ENCODE assay signal across 29 cellular contexts in the genomic region with DNA sequence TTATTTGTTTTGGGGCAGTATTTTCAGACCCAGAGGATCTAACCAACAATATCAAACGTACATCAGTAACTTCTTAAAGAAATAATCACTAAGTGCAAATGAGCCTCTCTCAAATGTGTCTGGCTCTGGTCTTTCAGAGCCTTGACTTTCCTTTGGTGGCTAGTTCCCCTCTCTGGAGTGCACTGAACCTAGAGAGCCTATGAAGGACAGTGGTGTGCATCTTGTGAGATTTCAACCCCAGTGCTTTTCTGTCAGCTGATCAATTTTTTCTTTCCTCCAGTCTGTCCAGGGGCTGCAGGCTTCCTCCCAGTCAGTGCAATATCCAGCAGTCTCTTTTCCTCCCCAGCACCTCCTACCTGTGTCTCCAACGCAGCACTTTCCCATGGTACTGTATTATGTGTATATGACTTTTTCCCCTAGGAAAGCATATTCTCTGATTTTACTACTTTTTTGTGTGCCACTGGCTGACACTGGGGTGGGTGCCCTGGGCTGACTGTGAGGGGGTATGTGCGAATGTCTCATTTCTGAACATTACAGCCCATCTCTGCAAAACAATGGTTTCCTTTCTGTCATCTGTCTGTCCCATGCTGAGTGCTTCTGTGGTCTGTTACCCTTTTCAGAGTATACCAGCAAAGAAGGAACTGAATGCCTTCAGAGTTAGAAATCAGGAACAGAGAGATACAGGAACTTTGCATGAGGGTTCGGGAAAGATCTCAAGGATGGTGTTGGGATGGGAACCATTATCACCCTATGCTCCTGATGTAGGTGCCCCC.
"Had no signal": no experiment of that assay in that cellular context is flagged by ENCODE, and none has a peak within 500 bp of the region (broad histone marks: within the 10 kb centered on the region; RNA-seq: fewer than 3 reads in every experiment).

No MANE protein-coding gene starts in this region.

- H3K27me3 ChIP-seq: ascending aorta, testis, transverse colon had no signal

- H3K4me3 ChIP-seq: ascending aorta, cardiac muscle cell, gastroesophageal sphincter, testis, transverse colon had no signal

- H3K9me3 Mint-ChIP-seq: activated naive CD4-positive, alpha-beta T cell treated with anti-CD3 and anti-CD28 coated beads, Interleukin-2, amount 10 ng/mL, durations not matched to agents 7 days and 5 days; activated naive CD8-positive, alpha-beta T cell treated with anti-CD3 and anti-CD28 coated beads, Interleukin-2, amount 10 ng/mL, durations not matched to agents 7 days and 5 days; brain; T-helper 2 cell treated with Interferon-gamma antibody and Interleukin-4, amounts not matched to agents 5 μg/mL and 100 μg/mL, for 36 hours had no signal

- ATAC-seq: effector memory CD8-positive, alpha-beta T cell; gastroesophageal sphincter; left colon; naive thymus-derived CD4-positive, alpha-beta T cell; right cardiac atrium had no signal

- H3K4me3 Mint-ChIP-seq: activated naive CD4-positive, alpha-beta T cell treated with anti-CD3 and anti-CD28 coated beads, Interleukin-2, amount 10 ng/mL, durations not matched to agents 7 days and 5 days; activated naive CD8-positive, alpha-beta T cell treated with anti-CD3 and anti-CD28 coated beads, Interleukin-2, amount 10 ng/mL, durations not matched to agents 7 days and 5 days; brain; effector memory CD8-positive, alpha-beta T cell; immature natural killer cell; naive thymus-derived CD4-positive, alpha-beta T cell; T-helper 2 cell treated with Interferon-gamma antibody and Interleukin-4, amounts not matched to agents 5 μg/mL and 100 μg/mL, for 36 hours had no signal

- H3K27ac Mint-ChIP-seq: activated naive CD4-positive, alpha-beta T cell treated with anti-CD3 and anti-CD28 coated beads, Interleukin-2, amount 10 ng/mL, durations not matched to agents 7 days and 5 days; activated naive CD8-positive, alpha-beta T cell treated with anti-CD3 and anti-CD28 coated beads, Interleukin-2, amount 10 ng/mL, durations not matched to agents 7 days and 5 days; effector memory CD8-positive, alpha-beta T cell; immature natural killer cell; naive thymus-derived CD4-positive, alpha-beta T cell; T-helper 2 cell treated with Interferon-gamma antibody and Interleukin-4, amounts not matched to agents 5 μg/mL and 100 μg/mL, for 36 hours had no signal

- H3K36me3 Mint-ChIP-seq: activated naive CD4-positive, alpha-beta T cell treated with anti-CD3 and anti-CD28 coated beads, Interleukin-2, amount 10 ng/mL, durations not matched to agents 7 days and 5 days; activated naive CD8-positive, alpha-beta T cell treated with anti-CD3 and anti-CD28 coated beads, Interleukin-2, amount 10 ng/mL, durations not matched to agents 7 days and 5 days; naive thymus-derived CD4-positive, alpha-beta T cell had no signal

- H3K36me3 ChIP-seq: ascending aorta, cardiac muscle cell, gastroesophageal sphincter, transverse colon had no signal

- DNase-seq: activated CD4-positive, alpha-beta T cell treated with anti-CD3 and anti-CD28 coated beads for 4 hours; activated CD4-positive, alpha-beta T cell treated with anti-CD3 and anti-CD28 coated beads, Interleukin-2, amount 50 U/mL, for 48 hours; activated CD8-positive, alpha-beta memory T cell treated with anti-CD3 and anti-CD28 coated beads for 24 hours; activated gamma-delta T cell; activated naive CD4-positive, alpha-beta T cell treated with anti-CD3 and anti-CD28 coated beads, Interleukin-2, amount 10 ng/mL, durations not matched to agents 7 days and 5 days; activated naive CD8-positive, alpha-beta T cell treated with anti-CD3 and anti-CD28 coated beads, Interleukin-2, amount 10 ng/mL, durations not matched to agents 7 days and 5 days; cortex of kidney; effector memory CD8-positive, alpha-beta T cell; erythroblast; hypothalamus; immature natural killer cell; kidney; left colon; mammary epithelial cell; naive thymus-derived CD4-positive, alpha-beta T cell; posterior cingulate gyrus; right cardiac atrium; stimulated activated CD4-positive, alpha-beta T cell treated with anti-CD3 and anti-CD28 coated beads, Interleukin-15, amount 100 ng/mL, for 24 hours; stimulated activated CD4-positive, alpha-beta T cell treated with anti-CD3 and anti-CD28 coated beads, Interleukin-2, amount 100 ng/mL, for 24 hours; stimulated activated naive CD4-positive, alpha-beta T cell treated with Interleukin-2 at 50 U/mL for 16 hours; T-helper 1 cell; testis; transverse colon had no signal

- H3K4me1 Mint-ChIP-seq: activated naive CD4-positive, alpha-beta T cell treated with anti-CD3 and anti-CD28 coated beads, Interleukin-2, amount 10 ng/mL, durations not matched to agents 7 days and 5 days; activated naive CD8-positive, alpha-beta T cell treated with anti-CD3 and anti-CD28 coated beads, Interleukin-2, amount 10 ng/mL, durations not matched to agents 7 days and 5 days; immature natural killer cell; naive thymus-derived CD4-positive, alpha-beta T cell had no signal

- H3K27ac ChIP-seq: ascending aorta, cardiac muscle cell, gastroesophageal sphincter, testis, transverse colon, VCaP had no signal

- H3K9me3 ChIP-seq: ascending aorta, gastroesophageal sphincter, testis, transverse colon had no signal

- H3K27me3 Mint-ChIP-seq: activated naive CD4-positive, alpha-beta T cell treated with anti-CD3 and anti-CD28 coated beads, Interleukin-2, amount 10 ng/mL, durations not matched to agents 7 days and 5 days; activated naive CD8-positive, alpha-beta T cell treated with anti-CD3 and anti-CD28 coated beads, Interleukin-2, amount 10 ng/mL, durations not matched to agents 7 days and 5 days; effector memory CD8-positive, alpha-beta T cell; naive thymus-derived CD4-positive, alpha-beta T cell had no signal

- H3K4me1 ChIP-seq: ascending aorta, gastroesophageal sphincter, testis, transverse colon had no signal
